Comparison of ENCODE assay signal across 9 cellular contexts in genomic region chr16:28846933-28847273, GRCh38. TPM values are rescaled to one million over a fixed set of nuclear protein-coding genes. Genes with fewer than 3 reads are reported as not detected.
DNase-seq lines count a peak whose midpoint lies in the region; ATAC-seq, FAIRE-seq and TF ChIP-seq lines count a peak whose summit lies in the region.
"Had no signal": no experiment of that assay in that cellular context is flagged by ENCODE, and none has a peak within 500 bp of the region (broad histone marks: within the 10 kb centered on the region; RNA-seq: fewer than 3 reads in every experiment).

No MANE protein-coding gene starts in this region.

- peak overlapping the region; percentile 96 for H3K27ac Mint-ChIP-seq in Caco-2 (ENCODE audit: unreplicated experiment)
- peak overlapping the region; percentile 95 for H3K27ac Mint-ChIP-seq in activated T-cell treated with anti-CD3 and anti-CD28 coated beads, Interleukin-2, amount 50 U/mL, for 72 hours

- peaks cover 46% of the 10 kb centered on the region for H3K36me3 Mint-ChIP-seq in Caco-2 (ENCODE audit: insufficient read depth, unreplicated experiment)
- H3K36me3 Mint-ChIP-seq in activated T-cell treated with anti-CD3 and anti-CD28 coated beads, Interleukin-2, amount 50 U/mL, for 72 hours (ENCODE audit: insufficient read depth in 2 of 2), result peaks cover 0 to 6% of the 10 kb centered on the region in 2 donors

- BruUV-seq in Caco-2 (replicated peaks; lab: Mats Ljungman, UMichigan), result TSS peak; percentile 23

- H3K36me3 ChIP-seq in Caco-2 (ENCODE audit: control insufficient read depth, insufficient read depth, low read length) (peaks cover 4% of the 10 kb centered on the region), left ventricle myocardium inferior (peaks cover 33% of the 10 kb centered on the region), skeletal muscle satellite cell (ENCODE audit: insufficient read depth, low read length) (peaks cover 30% of the 10 kb centered on the region)

- H3K27me3 ChIP-seq in Caco-2 (replicated peaks; ENCODE audit: control insufficient read depth, insufficient read depth, low read length), result no peaks in the 10 kb centered on the region
- H3K27me3 ChIP-seq in left ventricle myocardium inferior (ENCODE audit: low read depth), result no peaks in the 10 kb centered on the region
- H3K27me3 ChIP-seq in skeletal muscle satellite cell (ENCODE audit: control insufficient read depth, insufficient read depth, low read length), result no peaks in the 10 kb centered on the region

- no peak for TF ChIP-seq CTCF in Caco-2 (IDR thresholded peaks at IDR 0.05; ENCODE audit: insufficient read depth in 1 of 2, low read depth in 1 of 2, low read length in 1 of 2, severe bottlenecking in 1 of 2, unreplicated experiment in 1 of 2)
- TF ChIP-seq CTCF in left ventricle myocardium inferior (IDR thresholded peaks at IDR 0.05; ENCODE audit: borderline replicate concordance), result no peak
- no peak for TF ChIP-seq CTCF in D721Med (IDR thresholded peaks at IDR 0.05; ENCODE audit: insufficient read depth, missing control alignments)

- peak; percentile 2 for ATAC-seq in HG02840 (IDR thresholded peaks at IDR 0.05; ENCODE audit: low FRiP score, unreplicated experiment)
- peak; percentile 2 to 9 for ATAC-seq in activated T-cell treated with anti-CD3 and anti-CD28 coated beads, Interleukin-2, amount 50 U/mL, for 72 hours (replicated peaks in 1 of 2)
- no peak for ATAC-seq in HG03159 (IDR thresholded peaks at IDR 0.05; ENCODE audit: unreplicated experiment)

- intact Hi-C loops in Caco-2 (cut with micrococcal nuclease; ENCODE audit: unreplicated experiment) (loop anchor here (1.0 to 2.0 kb wide), 4 partner anchors 16 to 98 kb away; partner anchors contain the start of gene SH2B1), left ventricle myocardium inferior (cut with micrococcal nuclease) (no loop called here)

- no peak for FAIRE-seq in D721Med (lab: Jason Lieb, UNC)

- peak overlapping the region; percentile 92 for H3K4me3 Mint-ChIP-seq in Caco-2 (ENCODE audit: unreplicated experiment)
- H3K4me3 Mint-ChIP-seq in activated T-cell treated with anti-CD3 and anti-CD28 coated beads, Interleukin-2, amount 50 U/mL, for 72 hours, result peak overlapping the region; percentile 95 to 98

- peak overlapping the region; percentile 94 for H3K27ac ChIP-seq in left ventricle myocardium inferior (replicated peaks)

- H3K4me1 Mint-ChIP-seq in Caco-2 (ENCODE audit: low read depth, unreplicated experiment), result no peaks in the 10 kb centered on the region
- H3K4me1 Mint-ChIP-seq in activated T-cell treated with anti-CD3 and anti-CD28 coated beads, Interleukin-2, amount 50 U/mL, for 72 hours (ENCODE audit: low read depth), result peaks cover 28% of the 10 kb centered on the region

- H3K9ac ChIP-seq in skeletal muscle satellite cell (ENCODE audit: low read depth, low read length), result peak overlapping the region; percentile 94

- H3K4me1 ChIP-seq in Caco-2 (0 out of 2 replicates have a peak, but pooled peaks cover 8% of the 10 kb centered on the region), left ventricle myocardium inferior (peaks cover 31% of the 10 kb centered on the region), skeletal muscle satellite cell (ENCODE audit: control insufficient read depth, insufficient read depth, low read length) (peaks cover 16% of the 10 kb centered on the region)

- CTCF ChIA-PET in Caco-2 (lab: Charles Lee), result interaction anchor here (0.9 to 1.5 kb wide), 2 partner anchors 16 to 98 kb away, joined by 3 to 5 read pairs; partner anchors contain the start of gene SH2B1

- DNase-seq in Caco-2, result no peak
- DNase-seq in activated T-cell treated with anti-CD3 and anti-CD28 coated beads, Interleukin-2, amount 50 U/mL, for 72 hours, result peak; percentile 15 to 18
- DNase-seq in left ventricle myocardium inferior, result no peak
- DNase-seq in middle frontal gyrus (ENCODE audit: extremely low spot score, low spot score), result no peak
- no peak for DNase-seq in D721Med (ENCODE audit: insufficient read length, low spot score)

- no peaks in the 10 kb centered on the region for H3K27me3 Mint-ChIP-seq in Caco-2 (ENCODE audit: insufficient read depth, unreplicated experiment)
- no peaks in the 10 kb centered on the region for H3K27me3 Mint-ChIP-seq in activated T-cell treated with anti-CD3 and anti-CD28 coated beads, Interleukin-2, amount 50 U/mL, for 72 hours (ENCODE audit: low read depth)

- peak overlapping the region; percentile 52 for H3K4me3 ChIP-seq in Caco-2 (ENCODE audit: low read depth, low read length)
- H3K4me3 ChIP-seq in left ventricle myocardium inferior, result peak overlapping the region; percentile 93
- H3K4me3 ChIP-seq in skeletal muscle satellite cell (ENCODE audit: low read length), result peak overlapping the region; percentile 80

- H3K4me2 ChIP-seq in skeletal muscle satellite cell (ENCODE audit: low read length), result peak overlapping the region; percentile 90

- H3K9me3 ChIP-seq in Caco-2 (no peaks in the 10 kb centered on the region), left ventricle myocardium inferior (replicated peaks) (no peaks in the 10 kb centered on the region), skeletal muscle satellite cell (replicated peaks; ENCODE audit: low read length) (no peaks in the 10 kb centered on the region)

- POLR2A ChIA-PET in Caco-2 (lab: Charles Lee), result interaction anchor here (0.5 to 1.9 kb wide), 3 partner anchors 16 to 541 kb away, joined by 3 to 6 read pairs (median 3); no protein-coding TSS in a partner anchor

- no peaks in the 10 kb centered on the region for H3K9me3 Mint-ChIP-seq in Caco-2 (ENCODE audit: unreplicated experiment)
- no peaks in the 10 kb centered on the region for H3K9me3 Mint-ChIP-seq in activated T-cell treated with anti-CD3 and anti-CD28 coated beads, Interleukin-2, amount 50 U/mL, for 72 hours

RNA-seq across cellular contexts. Expression of gene TUFM, which starts 0.8 kb away (rescaled TPM):
- 207 and 234 TPM in 2 replicates for total RNA-seq in Caco-2 (2022)
- total RNA-seq in activated T-cell treated with anti-CD3 and anti-CD28 coated beads, Interleukin-2, amount 50 U/mL, for 72 hours, result 100 to 1,000 TPM; 172 to 220 TPM
- 236 TPM for total RNA-seq in left ventricle myocardium inferior
- total RNA-seq in skeletal muscle satellite cell (2012; rRNA removed), result 133 and 134 TPM in 2 replicates

RNA-seq across cellular contexts. Expression of gene SH2B1, which starts 16.7 kb away (rescaled TPM):
- total RNA-seq in Caco-2 (2022), result 37.0 and 46.4 TPM in 2 replicates
- total RNA-seq in activated T-cell treated with anti-CD3 and anti-CD28 coated beads, Interleukin-2, amount 50 U/mL, for 72 hours, result 10 to 100 TPM; 46.7 to 48.1 TPM
- 48.5 TPM for total RNA-seq in left ventricle myocardium inferior
- 12.2 and 14.6 TPM in 2 replicates for total RNA-seq in skeletal muscle satellite cell (2012; rRNA removed)

RNA-seq across cellular contexts. Expression of gene ATXN2L, which starts 24.1 kb away (rescaled TPM):
- total RNA-seq in Caco-2 (2022) (329 and 352 TPM in 2 replicates), left ventricle myocardium inferior (51.2 TPM)
- 100 to 1,000 TPM; 456 to 594 TPM for total RNA-seq in activated T-cell treated with anti-CD3 and anti-CD28 coated beads, Interleukin-2, amount 50 U/mL, for 72 hours
- total RNA-seq in skeletal muscle satellite cell (2012; rRNA removed), result 42.2 and 43.6 TPM in 2 replicates

RNA-seq across cellular contexts. Expression of gene ATP2A1, which starts 31.4 kb away (rescaled TPM):
- total RNA-seq in Caco-2 (2022) (2.3 and 2.6 TPM in 2 replicates), left ventricle myocardium inferior (0.38 TPM)
- 1 to 10 TPM; 6.1 to 8.4 TPM for total RNA-seq in activated T-cell treated with anti-CD3 and anti-CD28 coated beads, Interleukin-2, amount 50 U/mL, for 72 hours
- total RNA-seq in skeletal muscle satellite cell (2012; rRNA removed), result 0.44 and 0.51 TPM in 2 replicates
- total RNA-seq: M059J had no signal

Comparison
In these comparisons a context has a peak if more than half of its experiments do, and no peak if none do; other contexts are left out.
1. DNase-seq: peak in activated T-cell treated with anti-CD3 and anti-CD28 coated beads, Interleukin-2, amount 50 U/mL, for 72 hours (2 of 2); none in Caco-2 (0 of 2), left ventricle myocardium inferior (single experiment), middle frontal gyrus (single experiment) and D721Med (single experiment).
2. Peak in every context shown above with its lines, with median percentiles within 50 percentile points of each other: H3K4me3 ChIP-seq.